ENCODE assay signal across 1 cellular context in the genomic region with DNA sequence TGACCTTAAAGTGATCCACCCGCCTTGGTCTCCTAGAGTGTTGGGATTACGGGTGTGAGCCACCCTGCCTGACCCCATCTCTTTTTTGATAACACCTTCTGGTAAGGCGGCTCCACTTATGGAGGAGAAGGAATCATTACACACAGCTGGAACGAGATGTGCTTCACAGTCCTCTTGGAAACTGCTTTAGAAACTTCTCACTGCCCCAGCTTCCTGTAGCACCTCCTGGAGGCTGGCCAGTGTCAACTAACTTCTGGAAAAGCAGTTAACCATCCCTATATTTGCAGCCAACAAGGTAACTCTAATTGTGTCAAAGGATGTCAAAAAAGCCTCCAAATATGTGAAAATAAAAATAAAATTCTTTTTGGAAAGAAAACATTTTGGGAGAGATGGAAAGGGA.
TF ChIP-seq lines count a peak whose summit lies in the region.

No MANE protein-coding gene starts in this region.

TF ChIP-seq in GM23338, 12 proteins besides CTCF, POLR2A, EP300 and RAD21:
- TF ChIP-seq, protein P1, sequence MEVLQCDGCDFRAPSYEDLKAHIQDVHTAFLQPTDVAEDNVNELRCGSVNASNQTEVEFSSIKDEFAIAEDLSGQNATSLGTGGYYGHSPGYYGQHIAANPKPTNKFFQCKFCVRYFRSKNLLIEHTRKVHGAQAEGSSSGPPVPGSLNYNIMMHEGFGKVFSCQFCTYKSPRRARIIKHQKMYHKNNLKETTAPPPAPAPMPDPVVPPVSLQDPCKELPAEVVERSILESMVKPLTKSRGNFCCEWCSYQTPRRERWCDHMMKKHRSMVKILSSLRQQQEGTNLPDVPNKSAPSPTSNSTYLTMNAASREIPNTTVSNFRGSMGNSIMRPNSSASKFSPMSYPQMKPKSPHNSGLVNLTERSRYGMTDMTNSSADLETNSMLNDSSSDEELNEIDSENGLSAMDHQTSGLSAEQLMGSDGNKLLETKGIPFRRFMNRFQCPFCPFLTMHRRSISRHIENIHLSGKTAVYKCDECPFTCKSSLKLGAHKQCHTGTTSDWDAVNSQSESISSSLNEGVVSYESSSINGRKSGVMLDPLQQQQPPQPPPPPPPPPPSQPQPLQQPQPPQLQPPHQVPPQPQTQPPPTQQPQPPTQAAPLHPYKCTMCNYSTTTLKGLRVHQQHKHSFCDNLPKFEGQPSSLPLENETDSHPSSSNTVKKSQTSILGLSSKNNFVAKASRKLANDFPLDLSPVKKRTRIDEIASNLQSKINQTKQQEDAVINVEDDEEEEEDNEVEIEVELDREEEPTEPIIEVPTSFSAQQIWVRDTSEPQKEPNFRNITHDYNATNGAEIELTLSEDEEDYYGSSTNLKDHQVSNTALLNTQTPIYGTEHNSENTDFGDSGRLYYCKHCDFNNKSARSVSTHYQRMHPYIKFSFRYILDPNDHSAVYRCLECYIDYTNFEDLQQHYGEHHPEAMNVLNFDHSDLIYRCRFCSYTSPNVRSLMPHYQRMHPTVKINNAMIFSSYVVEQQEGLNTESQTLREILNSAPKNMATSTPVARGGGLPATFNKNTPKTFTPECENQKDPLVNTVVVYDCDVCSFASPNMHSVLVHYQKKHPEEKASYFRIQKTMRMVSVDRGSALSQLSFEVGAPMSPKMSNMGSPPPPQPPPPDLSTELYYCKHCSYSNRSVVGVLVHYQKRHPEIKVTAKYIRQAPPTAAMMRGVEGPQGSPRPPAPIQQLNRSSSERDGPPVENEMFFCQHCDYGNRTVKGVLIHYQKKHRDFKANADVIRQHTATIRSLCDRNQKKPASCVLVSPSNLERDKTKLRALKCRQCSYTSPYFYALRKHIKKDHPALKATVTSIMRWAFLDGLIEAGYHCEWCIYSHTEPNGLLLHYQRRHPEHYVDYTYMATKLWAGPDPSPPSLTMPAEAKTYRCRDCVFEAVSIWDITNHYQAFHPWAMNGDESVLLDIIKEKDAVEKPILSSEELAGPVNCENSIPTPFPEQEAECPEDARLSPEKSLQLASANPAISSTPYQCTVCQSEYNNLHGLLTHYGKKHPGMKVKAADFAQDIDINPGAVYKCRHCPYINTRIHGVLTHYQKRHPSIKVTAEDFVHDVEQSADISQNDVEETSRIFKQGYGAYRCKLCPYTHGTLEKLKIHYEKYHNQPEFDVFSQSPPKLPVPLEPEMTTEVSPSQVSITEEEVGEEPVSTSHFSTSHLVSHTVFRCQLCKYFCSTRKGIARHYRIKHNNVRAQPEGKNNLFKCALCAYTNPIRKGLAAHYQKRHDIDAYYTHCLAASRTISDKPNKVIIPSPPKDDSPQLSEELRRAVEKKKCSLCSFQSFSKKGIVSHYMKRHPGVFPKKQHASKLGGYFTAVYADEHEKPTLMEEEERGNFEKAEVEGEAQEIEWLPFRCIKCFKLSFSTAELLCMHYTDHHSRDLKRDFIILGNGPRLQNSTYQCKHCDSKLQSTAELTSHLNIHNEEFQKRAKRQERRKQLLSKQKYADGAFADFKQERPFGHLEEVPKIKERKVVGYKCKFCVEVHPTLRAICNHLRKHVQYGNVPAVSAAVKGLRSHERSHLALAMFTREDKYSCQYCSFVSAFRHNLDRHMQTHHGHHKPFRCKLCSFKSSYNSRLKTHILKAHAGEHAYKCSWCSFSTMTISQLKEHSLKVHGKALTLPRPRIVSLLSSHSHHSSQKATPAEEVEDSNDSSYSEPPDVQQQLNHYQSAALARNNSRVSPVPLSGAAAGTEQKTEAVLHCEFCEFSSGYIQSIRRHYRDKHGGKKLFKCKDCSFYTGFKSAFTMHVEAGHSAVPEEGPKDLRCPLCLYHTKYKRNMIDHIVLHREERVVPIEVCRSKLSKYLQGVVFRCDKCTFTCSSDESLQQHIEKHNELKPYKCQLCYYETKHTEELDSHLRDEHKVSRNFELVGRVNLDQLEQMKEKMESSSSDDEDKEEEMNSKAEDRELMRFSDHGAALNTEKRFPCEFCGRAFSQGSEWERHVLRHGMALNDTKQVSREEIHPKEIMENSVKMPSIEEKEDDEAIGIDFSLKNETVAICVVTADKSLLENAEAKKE (CRISPR knock-in tag; IDR thresholded peaks at IDR 0.05) = no peak
- no peak for TF ChIP-seq JUNB (IDR thresholded peaks at IDR 0.05; ENCODE audit: unreplicated experiment)
- TF ChIP-seq CREB1 (CRISPR knock-in tag; IDR thresholded peaks at IDR 0.05; ENCODE audit: low read depth) = no peak
- no peak for TF ChIP-seq NANOG (IDR thresholded peaks at IDR 0.05; ENCODE audit: borderline replicate concordance)
- TF ChIP-seq, protein P2, sequence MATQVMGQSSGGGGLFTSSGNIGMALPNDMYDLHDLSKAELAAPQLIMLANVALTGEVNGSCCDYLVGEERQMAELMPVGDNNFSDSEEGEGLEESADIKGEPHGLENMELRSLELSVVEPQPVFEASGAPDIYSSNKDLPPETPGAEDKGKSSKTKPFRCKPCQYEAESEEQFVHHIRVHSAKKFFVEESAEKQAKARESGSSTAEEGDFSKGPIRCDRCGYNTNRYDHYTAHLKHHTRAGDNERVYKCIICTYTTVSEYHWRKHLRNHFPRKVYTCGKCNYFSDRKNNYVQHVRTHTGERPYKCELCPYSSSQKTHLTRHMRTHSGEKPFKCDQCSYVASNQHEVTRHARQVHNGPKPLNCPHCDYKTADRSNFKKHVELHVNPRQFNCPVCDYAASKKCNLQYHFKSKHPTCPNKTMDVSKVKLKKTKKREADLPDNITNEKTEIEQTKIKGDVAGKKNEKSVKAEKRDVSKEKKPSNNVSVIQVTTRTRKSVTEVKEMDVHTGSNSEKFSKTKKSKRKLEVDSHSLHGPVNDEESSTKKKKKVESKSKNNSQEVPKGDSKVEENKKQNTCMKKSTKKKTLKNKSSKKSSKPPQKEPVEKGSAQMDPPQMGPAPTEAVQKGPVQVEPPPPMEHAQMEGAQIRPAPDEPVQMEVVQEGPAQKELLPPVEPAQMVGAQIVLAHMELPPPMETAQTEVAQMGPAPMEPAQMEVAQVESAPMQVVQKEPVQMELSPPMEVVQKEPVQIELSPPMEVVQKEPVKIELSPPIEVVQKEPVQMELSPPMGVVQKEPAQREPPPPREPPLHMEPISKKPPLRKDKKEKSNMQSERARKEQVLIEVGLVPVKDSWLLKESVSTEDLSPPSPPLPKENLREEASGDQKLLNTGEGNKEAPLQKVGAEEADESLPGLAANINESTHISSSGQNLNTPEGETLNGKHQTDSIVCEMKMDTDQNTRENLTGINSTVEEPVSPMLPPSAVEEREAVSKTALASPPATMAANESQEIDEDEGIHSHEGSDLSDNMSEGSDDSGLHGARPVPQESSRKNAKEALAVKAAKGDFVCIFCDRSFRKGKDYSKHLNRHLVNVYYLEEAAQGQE (IDR thresholded peaks at IDR 0.05; ENCODE audit: unreplicated experiment) = no peak
- TF ChIP-seq, protein P3, sequence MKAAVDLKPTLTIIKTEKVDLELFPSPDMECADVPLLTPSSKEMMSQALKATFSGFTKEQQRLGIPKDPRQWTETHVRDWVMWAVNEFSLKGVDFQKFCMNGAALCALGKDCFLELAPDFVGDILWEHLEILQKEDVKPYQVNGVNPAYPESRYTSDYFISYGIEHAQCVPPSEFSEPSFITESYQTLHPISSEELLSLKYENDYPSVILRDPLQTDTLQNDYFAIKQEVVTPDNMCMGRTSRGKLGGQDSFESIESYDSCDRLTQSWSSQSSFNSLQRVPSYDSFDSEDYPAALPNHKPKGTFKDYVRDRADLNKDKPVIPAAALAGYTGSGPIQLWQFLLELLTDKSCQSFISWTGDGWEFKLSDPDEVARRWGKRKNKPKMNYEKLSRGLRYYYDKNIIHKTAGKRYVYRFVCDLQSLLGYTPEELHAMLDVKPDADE (IDR thresholded peaks at IDR 0.05) = no peak
- no peak for TF ChIP-seq STAT1 (IDR thresholded peaks at IDR 0.05; ENCODE audit: unreplicated experiment)
- no peak for TF ChIP-seq EZH2phosphoT487 (IDR thresholded peaks at IDR 0.05; ENCODE audit: unreplicated experiment)
- TF ChIP-seq ZNF331 (CRISPR knock-in tag; IDR thresholded peaks at IDR 0.05; ENCODE audit: low read depth) = no peak
- TF ChIP-seq ZNF114 (CRISPR knock-in tag; IDR thresholded peaks at IDR 0.05) = no peak
- no peak for TF ChIP-seq EZH2 (IDR thresholded peaks at IDR 0.05; ENCODE audit: low read depth, unreplicated experiment)
- no peak for TF ChIP-seq POLR2AphosphoS5 (IDR thresholded peaks at IDR 0.05; ENCODE audit: low read depth)
